In genomic region chr3:177102526-177102925, GRCh38 we compare ENCODE assay signal across 12 cellular contexts.
DNase-seq lines count a peak whose midpoint lies in the region; ATAC-seq and TF ChIP-seq lines count a peak whose summit lies in the region.
"Had no signal": no experiment of that assay in that cellular context is flagged by ENCODE, and none has a peak within 500 bp of the region (broad histone marks: within the 10 kb centered on the region; RNA-seq: fewer than 3 reads in every experiment).

No MANE protein-coding gene starts in this region.

- H3K9me3 ChIP-seq in CD8-positive, alpha-beta T cell (ENCODE audit: low read length) = no peaks in the 10 kb centered on the region

- no peak overlapping the region for H3K4me3 ChIP-seq in CD8-positive, alpha-beta T cell (ENCODE audit: low read depth, low read length)
- no peak overlapping the region for H3K4me3 ChIP-seq in fibroblast of villous mesenchyme (ENCODE audit: low read depth, low read length)

- peak overlapping the region; percentile 10 for H3K27ac Mint-ChIP-seq in CD8-positive, alpha-beta T cell
- peak overlapping the region; percentile 12 to 71 (median 70) for H3K27ac Mint-ChIP-seq in nephron
- peak overlapping the region in 1 of 2 donors; percentile 5 for H3K27ac Mint-ChIP-seq in natural killer cell
- H3K27ac Mint-ChIP-seq: activated CD4-positive, alpha-beta T cell treated with anti-CD3 and anti-CD28 coated beads, Interleukin-2, amount 10 ng/mL, durations not matched to agents 7 days and 5 days had no signal

- H3K36me3 Mint-ChIP-seq in CD8-positive, alpha-beta T cell = peaks cover 5% of the 10 kb centered on the region
- H3K36me3 Mint-ChIP-seq in nephron (ENCODE audit: low read depth) = peaks cover 24% of the 10 kb centered on the region
- H3K36me3 Mint-ChIP-seq in natural killer cell = no peaks in the 10 kb centered on the region
- H3K36me3 Mint-ChIP-seq: immature natural killer cell had no signal

- intact Hi-C loops in CD8-positive, alpha-beta T cell (cut with DNase I, micrococcal nuclease) = loop anchor here in 1 of 2 experiments (2.0 kb wide), 1 partner anchor 14 kb away; no protein-coding TSS in a partner anchor
- intact Hi-C loops in natural killer cell (cut with micrococcal nuclease) = no loop called here

- DNase-seq in CD8-positive, alpha-beta T cell = no peak
- DNase-seq in SK-N-DZ (ENCODE audit: low spot score) (peak; percentile 34), fibroblast of villous mesenchyme (ENCODE audit: low read depth) (peak; percentile 59), amniotic stem cell (lab: John Stamatoyannopoulos, UW) (no peak), natural killer cell (no peak)
- no peak for DNase-seq in stimulated activated CD4-positive, alpha-beta T cell treated with anti-CD3 and anti-CD28 coated beads, Interleukin-2, amount 100 ng/mL, for 48 hours
- DNase-seq in activated naive CD4-positive, alpha-beta T cell treated with Interleukin-2 at 50 U/mL for 16 hours = no peak
- DNase-seq: activated CD4-positive, alpha-beta T cell treated with anti-CD3 and anti-CD28 coated beads, Interleukin-2, amount 10 ng/mL, durations not matched to agents 7 days and 5 days; immature natural killer cell; NCI-H1694 treated with DMSO at 0.1 percent for 48 hours; SW 1271 had no signal

- CTCF ChIA-PET in CD8-positive, alpha-beta T cell (lab: Charles Lee) = no interaction called here

- H3K4me3 Mint-ChIP-seq in CD8-positive, alpha-beta T cell = no peak overlapping the region
- H3K4me3 Mint-ChIP-seq in nephron (peak overlapping the region in 1 of 3 experiments; percentile 1), natural killer cell (no peak overlapping the region)
- H3K4me3 Mint-ChIP-seq: activated CD4-positive, alpha-beta T cell treated with anti-CD3 and anti-CD28 coated beads, Interleukin-2, amount 10 ng/mL, durations not matched to agents 7 days and 5 days had no signal

- H3K27me3 ChIP-seq in CD8-positive, alpha-beta T cell (ENCODE audit: insufficient read depth, low read length) = no peaks in the 10 kb centered on the region

- ATAC-seq in CD8-positive, alpha-beta T cell = no peak
- ATAC-seq in natural killer cell = no peak

- peaks cover 60% of the 10 kb centered on the region for H3K4me1 Mint-ChIP-seq in CD8-positive, alpha-beta T cell (ENCODE audit: low read depth)
- H3K4me1 Mint-ChIP-seq in nephron (peaks cover 30% of the 10 kb centered on the region), natural killer cell (peaks cover 32 to 54% of the 10 kb centered on the region in 2 donors)

- no peaks in the 10 kb centered on the region for H3K27me3 Mint-ChIP-seq in CD8-positive, alpha-beta T cell (ENCODE audit: low read depth)
- H3K27me3 Mint-ChIP-seq in nephron (ENCODE audit: low read depth) (no peaks in the 10 kb centered on the region), natural killer cell (ENCODE audit: low read depth in 2 of 2) (no peaks in the 10 kb centered on the region)
- H3K27me3 Mint-ChIP-seq: activated CD4-positive, alpha-beta T cell treated with anti-CD3 and anti-CD28 coated beads, Interleukin-2, amount 10 ng/mL, durations not matched to agents 7 days and 5 days had no signal

- H3K36me3 ChIP-seq in CD8-positive, alpha-beta T cell (ENCODE audit: insufficient read depth, low read length) = no peaks in the 10 kb centered on the region

- POLR2A ChIA-PET in CD8-positive, alpha-beta T cell (lab: Charles Lee) = no interaction called here

- H3K4me1 ChIP-seq in CD8-positive, alpha-beta T cell (ENCODE audit: insufficient read depth, low read length) = peaks cover 12% of the 10 kb centered on the region

- H3K9me3 Mint-ChIP-seq in CD8-positive, alpha-beta T cell = no peaks in the 10 kb centered on the region
- H3K9me3 Mint-ChIP-seq in nephron (peaks cover 2% of the 10 kb centered on the region), natural killer cell (no peaks in the 10 kb centered on the region)
- H3K9me3 Mint-ChIP-seq: activated CD4-positive, alpha-beta T cell treated with anti-CD3 and anti-CD28 coated beads, Interleukin-2, amount 10 ng/mL, durations not matched to agents 7 days and 5 days; immature natural killer cell had no signal

- H3K27ac ChIP-seq in CD8-positive, alpha-beta T cell (ENCODE audit: low read depth, low read length) = no peak overlapping the region

- no peak for TF ChIP-seq CTCF in CD8-positive, alpha-beta T cell (IDR thresholded peaks at IDR 0.05)
- TF ChIP-seq CTCF in fibroblast of villous mesenchyme (IDR thresholded peaks at IDR 0.05; ENCODE audit: insufficient read depth, low read depth, low read length) (no peak), nephron (IDR thresholded peaks at IDR 0.05; ENCODE audit: unreplicated experiment in 3 of 3) (no peak), natural killer cell (IDR thresholded peaks at IDR 0.05) (no peak)

Comparison
In these comparisons a context has a peak if more than half of its experiments do, and no peak if none do; other contexts are left out.
1. DNase-seq: peak in SK-N-DZ (single experiment) and fibroblast of villous mesenchyme (single experiment); none in CD8-positive, alpha-beta T cell (0 of 7), stimulated activated CD4-positive, alpha-beta T cell treated with anti-CD3 and anti-CD28 coated beads, Interleukin-2, amount 100 ng/mL, for 48 hours (0 of 2), amniotic stem cell (single experiment), activated naive CD4-positive, alpha-beta T cell treated with Interleukin-2 at 50 U/mL for 16 hours (single experiment) and natural killer cell (single experiment).